ENCODE assay signal across 8 cellular contexts in the genomic region with DNA sequence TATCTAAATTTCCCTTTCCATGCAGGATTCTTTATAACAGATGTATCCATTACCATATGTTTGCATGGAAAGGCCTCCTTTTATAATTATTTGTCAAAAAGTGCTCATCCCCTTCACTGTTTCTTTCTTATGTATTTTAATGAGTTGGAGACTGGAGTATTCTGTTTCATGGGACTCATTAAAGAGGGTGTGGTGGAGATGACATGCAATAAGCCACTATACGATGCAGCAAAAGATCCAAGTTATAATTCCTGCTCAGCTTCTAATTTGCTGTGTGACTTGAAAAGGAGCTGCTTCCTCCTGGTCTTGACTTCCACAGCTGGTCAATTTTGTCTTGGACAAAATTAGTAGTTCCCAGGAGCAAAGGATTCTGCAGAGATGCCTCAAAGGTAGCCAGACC. TPM values are rescaled to one million over a fixed set of nuclear protein-coding genes. Genes with fewer than 3 reads are reported as not detected.
"Had no signal": no experiment of that assay in that cellular context is flagged by ENCODE, and none has a peak within 500 bp of the region (broad histone marks: within the 10 kb centered on the region; RNA-seq: fewer than 3 reads in every experiment).

No MANE protein-coding gene starts in this region.

- ATAC-seq: GM23338, HCT116, HepG2, K562 had no signal

- DNase-seq: H7, HFFc6 had no signal

- H3K27ac ChIP-seq: HL-60 had no signal

- H3K9me3 ChIP-seq: HAP-1 had no signal

- H3K4me3 ChIP-seq: GM23338, HAP-1, K562 had no signal

- H2AFZ ChIP-seq: GM23338 had no signal

- H3K4me1 ChIP-seq: HAP-1 had no signal

- H3K4me2 ChIP-seq: GM23338 had no signal

- H3K36me3 ChIP-seq: HAP-1 had no signal

RNA-seq across cellular contexts. Expression of gene SGCD, which starts 13.9 kb away (rescaled TPM):
- total RNA-seq: H7, HepG2, K562 had no signal
- polyA plus RNA-seq: HepG2, K562 had no signal
